ENCODE assay signal across 1 cellular context in the genomic region with DNA sequence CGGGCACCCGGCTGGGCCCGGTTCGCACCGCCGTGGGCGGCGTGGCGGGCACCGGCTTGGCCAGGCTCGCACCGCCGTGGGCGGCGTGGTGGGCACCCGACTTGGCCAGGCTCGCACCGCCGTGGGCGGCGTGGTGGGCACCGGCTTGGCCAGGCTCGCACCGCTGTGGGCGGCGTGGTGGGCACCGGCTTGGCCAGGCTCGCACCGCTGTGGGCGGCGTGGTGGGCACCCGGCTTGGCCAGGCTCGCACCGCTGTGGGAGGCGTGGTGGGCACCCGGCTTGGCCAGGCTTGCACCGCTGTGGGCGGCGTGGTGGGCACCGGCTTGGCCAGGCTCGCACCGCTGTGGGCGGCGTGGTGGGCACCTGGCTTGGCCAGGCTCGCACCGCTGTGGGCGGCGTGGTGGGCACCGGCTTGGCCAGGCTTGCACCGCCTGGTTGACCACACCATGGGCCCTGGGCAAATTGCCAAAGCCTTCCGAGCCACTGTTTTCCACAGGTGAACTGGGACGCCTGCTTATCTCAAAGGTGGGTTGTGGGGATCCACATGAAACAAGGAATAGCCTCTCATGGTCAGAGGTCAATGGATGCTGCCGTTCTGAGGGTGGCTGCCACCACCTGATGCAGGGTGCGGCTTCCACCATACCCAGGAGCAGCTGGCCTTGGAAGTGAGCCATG.
TF ChIP-seq lines count a peak whose summit lies in the region.

No MANE protein-coding gene starts in this region.

TF ChIP-seq in H1, 55 proteins besides CTCF, POLR2A, EP300 and RAD21:
- TF ChIP-seq HDAC2 (IDR thresholded peaks at IDR 0.05; ENCODE audit: borderline replicate concordance in 1 of 2, low read depth in 2 of 2, low read length in 2 of 2) (no peak), TAF7 (optimal IDR thresholded peaks at IDR 0.05; ENCODE audit: borderline replicate concordance, low read depth, low read length) (no peak), SP1 (IDR thresholded peaks at IDR 0.05; ENCODE audit: low read depth, low read length) (no peak), CREB1 (IDR thresholded peaks at IDR 0.05) (no peak), CEBPB (IDR thresholded peaks at IDR 0.05; ENCODE audit: low read depth, low read length) (no peak)
